Comparison of ENCODE assay signal across 1 cellular context in genomic region chr2:151789055-151789834, GRCh38.
TF ChIP-seq lines count a peak whose summit lies in the region.

No MANE protein-coding gene starts in this region.

TF ChIP-seq in K562, 482 proteins besides CTCF, POLR2A, EP300 and RAD21 (continued from another document and continues in another):
- TF ChIP-seq AFF1 (IDR thresholded peaks at IDR 0.05; ENCODE audit: low read depth in 1 of 2, partially characterized antibody in 2 of 2) (no peak), RUNX1 (IDR thresholded peaks at IDR 0.05; ENCODE audit: low read depth) (no peak), MCM2 (IDR thresholded peaks at IDR 0.05; ENCODE audit: low read depth) (no peak), ZFX (CRISPR knock-in tag; IDR thresholded peaks at IDR 0.05) (no peak; the same call in 1 of the 2 replicates), ID3 (CRISPR knock-in tag; IDR thresholded peaks at IDR 0.05) (no peak), ID3 (tag; IDR thresholded peaks at IDR 0.05) (0 out of 2 replicates have a peak, but pooled peaks have one; percentile 30), ZNF143 (CRISPR knock-in tag; IDR thresholded peaks at IDR 0.05) (no peak), ZNF133 (CRISPR knock-in tag; IDR thresholded peaks at IDR 0.05) (no peak), NCOA1 (IDR thresholded peaks at IDR 0.05; ENCODE audit: low read depth) (peak; percentile 77; the same call in 1 of the 2 replicates), ZNF778 (CRISPR knock-in tag; IDR thresholded peaks at IDR 0.05) (no peak), ZC3H11A (IDR thresholded peaks at IDR 0.05; ENCODE audit: low read depth, low read length) (peak; percentile 97), ZBTB1 (CRISPR knock-in tag; IDR thresholded peaks at IDR 0.05; ENCODE audit: borderline replicate concordance, low read depth) (no peak), ZNF586 (CRISPR knock-in tag; conservative IDR thresholded peaks at IDR 0.05) (no peak), COPS2 (conservative IDR thresholded peaks at IDR 0.05) (no peak), SNIP1 (IDR thresholded peaks at IDR 0.05; ENCODE audit: low read depth) (no peak), ARID3B (CRISPR knock-in tag; IDR thresholded peaks at IDR 0.05; ENCODE audit: borderline replicate concordance) (no peak), REST (CRISPR knock-in tag; IDR thresholded peaks at IDR 0.05; ENCODE audit: low read depth) (no peak), SMARCA4 (IDR thresholded peaks at IDR 0.05) (peak; percentile 96), ZNF324 (CRISPR knock-in tag; IDR thresholded peaks at IDR 0.05) (no peak), TRIM28 (IDR thresholded peaks at IDR 0.05) (no peak), OTX1 (CRISPR knock-in tag; IDR thresholded peaks at IDR 0.05) (no peak), TAF15 (IDR thresholded peaks at IDR 0.05; ENCODE audit: low read depth, low read length) (no peak), EWSR1 (IDR thresholded peaks at IDR 0.05; ENCODE audit: borderline replicate concordance, low read depth, partially characterized antibody) (no peak), SMAD3 (CRISPR knock-in tag; conservative IDR thresholded peaks at IDR 0.05) (peak; percentile 37), TAF1 (IDR thresholded peaks at IDR 0.05; ENCODE audit: control insufficient read depth, extremely low read depth, insufficient read depth, low read length, severe bottlenecking) (no peak), SMC3 (conservative IDR thresholded peaks at IDR 0.05; ENCODE audit: insufficient read depth, low read depth, low read length) (no peak), ELF1 (tag; IDR thresholded peaks at IDR 0.05) (no peak), CHD1 (IDR thresholded peaks at IDR 0.05; ENCODE audit: low read length) (no peak), DDX20 (tag; IDR thresholded peaks at IDR 0.05; ENCODE audit: low read depth) (no peak), TFAP4 (CRISPR knock-in tag; IDR thresholded peaks at IDR 0.05; ENCODE audit: borderline replicate concordance) (no peak), PCBP1 (IDR thresholded peaks at IDR 0.05; ENCODE audit: low read depth, low read length, poor library complexity, severe bottlenecking) (no peak), ETV6 (IDR thresholded peaks at IDR 0.05; ENCODE audit: borderline replicate concordance in 1 of 2, low read depth in 2 of 2, low read length in 1 of 2) (no peak), ETV6 (CRISPR knock-in tag; IDR thresholded peaks at IDR 0.05; ENCODE audit: borderline replicate concordance) (no peak), ZNF217 (CRISPR knock-in tag; IDR thresholded peaks at IDR 0.05) (no peak), CREB5 (CRISPR knock-in tag; IDR thresholded peaks at IDR 0.05) (no peak), NR4A1 (CRISPR knock-in tag; IDR thresholded peaks at IDR 0.05) (no peak), NR4A1 (tag; IDR thresholded peaks at IDR 0.05) (peak; percentile 17; the same call in 1 of the 2 replicates), MAFF (IDR thresholded peaks at IDR 0.05; ENCODE audit: low read length) (peak; percentile 1; the same call in 1 of the 2 replicates), POLR2H (tag; IDR thresholded peaks at IDR 0.05; ENCODE audit: low read depth) (no peak), KDM4B (IDR thresholded peaks at IDR 0.05; ENCODE audit: borderline replicate concordance in 2 of 2, low read depth in 1 of 2) (no peak), SAP30 (IDR thresholded peaks at IDR 0.05; ENCODE audit: borderline replicate concordance, insufficient read depth, low read depth, low read length, poor library complexity, severe bottlenecking) (no peak), ARHGAP35 (IDR thresholded peaks at IDR 0.05; ENCODE audit: partially characterized antibody) (no peak), TFAM (CRISPR knock-in tag; conservative IDR thresholded peaks at IDR 0.05) (no peak), ZNF589 (CRISPR knock-in tag; IDR thresholded peaks at IDR 0.05; ENCODE audit: low read depth) (no peak), TCF15 (CRISPR knock-in tag; IDR thresholded peaks at IDR 0.05) (no peak), ZNF134 (CRISPR knock-in tag; conservative IDR thresholded peaks at IDR 0.05) (no peak), NCOA6 (IDR thresholded peaks at IDR 0.05) (no peak), ZNF408 (CRISPR knock-in tag; IDR thresholded peaks at IDR 0.05; ENCODE audit: low read depth) (no peak), ZNF57 (CRISPR knock-in tag; IDR thresholded peaks at IDR 0.05) (no peak), ZNF76 (CRISPR knock-in tag; IDR thresholded peaks at IDR 0.05; ENCODE audit: borderline replicate concordance) (no peak), MAZ (CRISPR knock-in tag; conservative IDR thresholded peaks at IDR 0.05 in 1 of 2, IDR thresholded peaks at IDR 0.05 in 1 of 2) (peak; percentile 16 to 24; a peak in 1 of 4 replicates)
- TF ChIP-seq, protein P1, sequence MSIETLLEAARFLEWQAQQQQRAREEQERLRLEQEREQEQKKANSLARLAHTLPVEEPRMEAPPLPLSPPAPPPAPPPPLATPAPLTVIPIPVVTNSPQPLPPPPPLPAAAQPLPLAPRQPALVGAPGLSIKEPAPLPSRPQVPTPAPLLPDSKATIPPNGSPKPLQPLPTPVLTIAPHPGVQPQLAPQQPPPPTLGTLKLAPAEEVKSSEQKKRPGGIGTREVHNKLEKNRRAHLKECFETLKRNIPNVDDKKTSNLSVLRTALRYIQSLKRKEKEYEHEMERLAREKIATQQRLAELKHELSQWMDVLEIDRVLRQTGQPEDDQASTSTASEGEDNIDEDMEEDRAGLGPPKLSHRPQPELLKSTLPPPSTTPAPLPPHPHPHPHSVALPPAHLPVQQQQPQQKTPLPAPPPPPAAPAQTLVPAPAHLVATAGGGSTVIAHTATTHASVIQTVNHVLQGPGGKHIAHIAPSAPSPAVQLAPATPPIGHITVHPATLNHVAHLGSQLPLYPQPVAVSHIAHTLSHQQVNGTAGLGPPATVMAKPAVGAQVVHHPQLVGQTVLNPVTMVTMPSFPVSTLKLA (conservative IDR thresholded peaks at IDR 0.05): peak in 1 of 2 experiments; percentile 69; a peak in 1 of 4 replicates
- TF ChIP-seq, protein P2, sequence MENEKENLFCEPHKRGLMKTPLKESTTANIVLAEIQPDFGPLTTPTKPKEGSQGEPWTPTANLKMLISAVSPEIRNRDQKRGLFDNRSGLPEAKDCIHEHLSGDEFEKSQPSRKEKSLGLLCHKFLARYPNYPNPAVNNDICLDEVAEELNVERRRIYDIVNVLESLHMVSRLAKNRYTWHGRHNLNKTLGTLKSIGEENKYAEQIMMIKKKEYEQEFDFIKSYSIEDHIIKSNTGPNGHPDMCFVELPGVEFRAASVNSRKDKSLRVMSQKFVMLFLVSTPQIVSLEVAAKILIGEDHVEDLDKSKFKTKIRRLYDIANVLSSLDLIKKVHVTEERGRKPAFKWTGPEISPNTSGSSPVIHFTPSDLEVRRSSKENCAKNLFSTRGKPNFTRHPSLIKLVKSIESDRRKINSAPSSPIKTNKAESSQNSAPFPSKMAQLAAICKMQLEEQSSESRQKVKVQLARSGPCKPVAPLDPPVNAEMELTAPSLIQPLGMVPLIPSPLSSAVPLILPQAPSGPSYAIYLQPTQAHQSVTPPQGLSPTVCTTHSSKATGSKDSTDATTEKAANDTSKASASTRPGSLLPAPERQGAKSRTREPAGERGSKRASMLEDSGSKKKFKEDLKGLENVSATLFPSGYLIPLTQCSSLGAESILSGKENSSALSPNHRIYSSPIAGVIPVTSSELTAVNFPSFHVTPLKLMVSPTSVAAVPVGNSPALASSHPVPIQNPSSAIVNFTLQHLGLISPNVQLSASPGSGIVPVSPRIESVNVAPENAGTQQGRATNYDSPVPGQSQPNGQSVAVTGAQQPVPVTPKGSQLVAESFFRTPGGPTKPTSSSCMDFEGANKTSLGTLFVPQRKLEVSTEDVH (IDR thresholded peaks at IDR 0.05; ENCODE audit: low read depth, partially characterized antibody): peak; percentile 39
